In genomic region chr3:151232991-151233390, GRCh38 we compare ENCODE assay signal across 26 cellular contexts. TPM values are rescaled to one million over a fixed set of nuclear protein-coding genes. Genes with fewer than 3 reads are reported as not detected.
"Had no signal": no experiment of that assay in that cellular context is flagged by ENCODE, and none has a peak within 500 bp of the region (broad histone marks: within the 10 kb centered on the region; RNA-seq: fewer than 3 reads in every experiment).

No MANE protein-coding gene starts in this region.

- H3K27ac Mint-ChIP-seq: activated CD8-positive, alpha-beta T cell treated with anti-CD3 and anti-CD28 coated beads for 36 hours; activated T-cell treated with anti-CD3 and anti-CD28 coated beads, Interleukin-2, amount 50 U/mL, for 72 hours; activated T-helper 2 cell treated with anti-CD3 and anti-CD28 coated beads, Interferon-gamma antibody, Interleukin-2, Interleukin-4, amounts not matched to agents 10 μg/mL and 5 μg/mL and 100 μg/mL, durations not matched to agents 14 hours and 24 hours and 36 hours; IgD-negative memory B cell had no signal

- H3K9me3 Mint-ChIP-seq: activated CD8-positive, alpha-beta T cell treated with anti-CD3 and anti-CD28 coated beads for 36 hours; activated T-cell treated with anti-CD3 and anti-CD28 coated beads, Interleukin-2, amount 50 U/mL, for 72 hours; activated T-helper 2 cell treated with anti-CD3 and anti-CD28 coated beads, Interferon-gamma antibody, Interleukin-2, Interleukin-4, amounts not matched to agents 10 μg/mL and 5 μg/mL and 100 μg/mL, durations not matched to agents 14 hours and 24 hours and 36 hours had no signal

- H3K4me3 ChIP-seq: breast epithelium, MG63, Peyer's patch, SJCRH30 had no signal

- H3K27me3 Mint-ChIP-seq: activated CD8-positive, alpha-beta T cell treated with anti-CD3 and anti-CD28 coated beads for 36 hours; IgD-negative memory B cell had no signal

- DNase-seq: activated CD4-positive, alpha-beta T cell treated with anti-CD3 and anti-CD28 coated beads, Interleukin-2, amount 50 U/mL, for 1 hour; activated CD4-positive, CD25-positive, alpha-beta regulatory T cell; activated CD8-positive, alpha-beta memory T cell treated with anti-CD3 and anti-CD28 coated beads, Interleukin-2, amount 50 U/mL, for 4 hours; activated CD8-positive, alpha-beta T cell treated with anti-CD3 and anti-CD28 coated beads for 36 hours; activated gamma-delta T cell treated with Interleukin-2 at 50 U/mL for 16 hours; activated naive CD4-positive, alpha-beta T cell treated with anti-CD3 and anti-CD28 coated beads, Interleukin-2, amount 50 U/mL, for 16 hours; activated T-cell treated with anti-CD3 and anti-CD28 coated beads, Interleukin-2, amount 50 U/mL, for 72 hours; aorta; caudate nucleus; MG63; MV-4-11; NCI-H1105; NCI-H1436; NCI-H1694 treated with DMSO at 0.1 percent for 48 hours; NCI-H2081; NCI-H446; NCI-H524; Peyer's patch; Right ventricle myocardium superior; SJCRH30; SK-N-SH; T-helper 1 cell; T-helper 9 cell had no signal

- H3K4me3 Mint-ChIP-seq: activated CD8-positive, alpha-beta T cell treated with anti-CD3 and anti-CD28 coated beads for 36 hours; activated T-cell treated with anti-CD3 and anti-CD28 coated beads, Interleukin-2, amount 50 U/mL, for 72 hours had no signal

- ATAC-seq: activated CD8-positive, alpha-beta T cell treated with anti-CD3 and anti-CD28 coated beads for 36 hours; activated T-cell treated with anti-CD3 and anti-CD28 coated beads, Interleukin-2, amount 50 U/mL, for 72 hours had no signal

RNA-seq across cellular contexts. Expression of gene GPR171, which starts 30.0 kb away (rescaled TPM):
- total RNA-seq: SJCRH30 had no signal
- polyA plus RNA-seq: SK-N-SH had no signal

RNA-seq across cellular contexts. Expression of gene P2RY14, which starts 45.4 kb away (rescaled TPM):
- polyA plus RNA-seq: SK-N-SH had no signal
